Comparison of ENCODE assay signal across 22 cellular contexts in genomic region chr2:118748245-118748885, GRCh38.
DNase-seq lines count a peak whose midpoint lies in the region; ATAC-seq and TF ChIP-seq lines count a peak whose summit lies in the region.
"Had no signal": no experiment of that assay in that cellular context is flagged by ENCODE, and none has a peak within 500 bp of the region (broad histone marks: within the 10 kb centered on the region; RNA-seq: fewer than 3 reads in every experiment).

No MANE protein-coding gene starts in this region.

- H3K36me3 ChIP-seq in brain microvascular endothelial cell (replicated peaks) = no peaks in the 10 kb centered on the region
- no peaks in the 10 kb centered on the region for H3K36me3 ChIP-seq in WERI-Rb-1

- no peak overlapping the region for H3K27ac ChIP-seq in brain microvascular endothelial cell
- no peak overlapping the region for H3K27ac ChIP-seq in WERI-Rb-1
- H3K27ac ChIP-seq: BLaER1, HL-60 had no signal

- H3K4me3 ChIP-seq in AG10803 (ENCODE audit: low read length) (no peak overlapping the region), brain microvascular endothelial cell (ENCODE audit: low read depth, low read length) (no peak overlapping the region), WERI-Rb-1 (ENCODE audit: low read depth, low read length) (no peak overlapping the region)
- H3K4me3 ChIP-seq: BLaER1 had no signal

- H3K27me3 ChIP-seq in brain microvascular endothelial cell (replicated peaks) (no peaks in the 10 kb centered on the region), WERI-Rb-1 (ENCODE audit: insufficient read depth, low read depth, severe bottlenecking) (peaks cover 80% of the 10 kb centered on the region)
- H3K27me3 ChIP-seq: BLaER1 had no signal

- TF ChIP-seq CTCF in AG10803 (conservative IDR thresholded peaks at IDR 0.05; ENCODE audit: low read length) = no peak
- TF ChIP-seq CTCF in brain microvascular endothelial cell (IDR thresholded peaks at IDR 0.05; ENCODE audit: low read depth, low read length, missing control alignments) = no peak
- no peak for TF ChIP-seq CTCF in WERI-Rb-1 (IDR thresholded peaks at IDR 0.05; ENCODE audit: low read depth, low read length)

- peaks cover 12% of the 10 kb centered on the region for H3K9me3 ChIP-seq in WERI-Rb-1 (ENCODE audit: severe bottlenecking)

- peak; percentile 40 for DNase-seq in AG10803 (ENCODE audit: low read depth)
- peak; percentile 89 for DNase-seq in OCI-M1 (lab: John Stamatoyannopoulos, UW)
- peak; percentile 51 for DNase-seq in brain microvascular endothelial cell
- DNase-seq in fibroblast of peridontal ligament (ENCODE audit: extremely low read depth) = peak; percentile 64
- no peak for DNase-seq in inferior parietal cortex (ENCODE audit: extremely low spot score)
- DNase-seq in WERI-Rb-1 = no peak
- DNase-seq: CD4-positive, CD25-positive, alpha-beta regulatory T cell; HCEC 1CT; NCI-H1092 treated with DMSO at 0.1 percent for 48 hours; NCI-H1436; NCI-H187; NCI-H2081 treated with DMSO at 0.1 percent for 48 hours; NCI-H2171; NCI-H226; NCI-H510A; NCI-H69; SHP77 treated with DMSO at 0.1 percent for 48 hours had no signal

- in situ Hi-C loops in brain microvascular endothelial cell (cut with HindIII; ENCODE audit: low pct_ligation_motif_present, low sequenced_read_pairs) = no loop called here

- ATAC-seq in HG03175 (IDR thresholded peaks at IDR 0.05; ENCODE audit: unreplicated experiment) = no peak
- ATAC-seq in GM18870 (IDR thresholded peaks at IDR 0.05; ENCODE audit: unreplicated experiment) = no peak
- ATAC-seq: Panc1 had no signal

Comparison
In these comparisons a context has a peak if more than half of its experiments do, and no peak if none do; other contexts are left out.
1. DNase-seq: peak in AG10803 (single experiment), OCI-M1 (single experiment), brain microvascular endothelial cell (single experiment) and fibroblast of peridontal ligament (single experiment); none in inferior parietal cortex (single experiment) and WERI-Rb-1 (single experiment).